Comparison of ENCODE assay signal across 1 cellular context in genomic region chr2:177550264-177551200, GRCh38.
TF ChIP-seq lines count a peak whose summit lies in the region.

No MANE protein-coding gene starts in this region.

TF ChIP-seq in K562, 482 proteins besides CTCF, POLR2A, EP300 and RAD21 (continued from another document):
- TF ChIP-seq ATF3 (IDR thresholded peaks at IDR 0.05) (peak; percentile 77; the same call in 1 of the 2 replicates), ATF3 (CRISPR knock-in tag; conservative IDR thresholded peaks at IDR 0.05) (no peak), SMARCE1 (IDR thresholded peaks at IDR 0.05) (0 out of 2 replicates have a peak, but pooled peaks have one; percentile 15)
